8 cellular contexts compared by ENCODE assay signal in genomic region chr19:39031368-39032163, GRCh38.
DNase-seq lines count a peak whose midpoint lies in the region; ATAC-seq lines count a peak whose summit lies in the region.

No MANE protein-coding gene starts in this region.

- no peaks in the 10 kb centered on the region for H3K9me3 ChIP-seq in effector memory CD4-positive, alpha-beta T cell (ENCODE audit: control insufficient read depth, low read length)

- H3K4me1 ChIP-seq in effector memory CD4-positive, alpha-beta T cell (ENCODE audit: control insufficient read depth, insufficient read depth, low read length, poor library complexity, severe bottlenecking): peaks cover 10% of the 10 kb centered on the region

- no peaks in the 10 kb centered on the region for H3K27me3 ChIP-seq in effector memory CD4-positive, alpha-beta T cell (replicated peaks; ENCODE audit: control insufficient read depth, insufficient read depth, low read length, poor library complexity, severe bottlenecking)

- peaks cover 12% of the 10 kb centered on the region for H3K27me3 Mint-ChIP-seq in memory B cell

- peak overlapping the region; percentile 83 for H3K4me3 ChIP-seq in effector memory CD4-positive, alpha-beta T cell (ENCODE audit: insufficient read depth, low read depth, low read length, poor library complexity, severe bottlenecking)

- no peak overlapping the region for H3K27ac ChIP-seq in effector memory CD4-positive, alpha-beta T cell (ENCODE audit: insufficient read depth, low read length, poor library complexity, severe bottlenecking)

- H3K27ac Mint-ChIP-seq in memory B cell: no peak overlapping the region

- peaks cover 6% of the 10 kb centered on the region for H3K4me1 Mint-ChIP-seq in memory B cell

- H3K4me3 Mint-ChIP-seq in memory B cell: peak overlapping the region; percentile 83

- DNase-seq in DMS53 treated with DMSO at 0.1 percent for 48 hours (lab: John Stamatoyannopoulos, UW; ENCODE audit: unreplicated experiment) (peak; percentile 55), NCI-H82 (lab: John Stamatoyannopoulos, UW) (peak; percentile 100), memory B cell (ENCODE audit: low spot score in 2 of 2) (peak; percentile 32), amniotic stem cell (lab: John Stamatoyannopoulos, UW) (no peak)
- peak; percentile 56 to 69 (median 65) for DNase-seq in activated CD8-positive, alpha-beta memory T cell treated with anti-CD3 and anti-CD28 coated beads for 48 hours (ENCODE audit: low read depth in 2 of 3, low spot score in 2 of 3)
- peak; percentile 65 to 72 (median 68) for DNase-seq in effector memory CD4-positive, alpha-beta T cell
- DNase-seq in stimulated activated CD8-positive, alpha-beta memory T cell treated with anti-CD3 and anti-CD28 coated beads, Interleukin-12 subunit alpha, Interleukin-12 subunit beta, amount 100 ng/mL, for 1 hour (ENCODE audit: low read depth): peak; percentile 53

- ATAC-seq in HG03045 (IDR thresholded peaks at IDR 0.05; ENCODE audit: unreplicated experiment): peak; percentile 72
- ATAC-seq in memory B cell (ENCODE audit: low read depth): peak; percentile 72

- H3K36me3 Mint-ChIP-seq in memory B cell: peaks cover 2% of the 10 kb centered on the region

- H3K9me3 Mint-ChIP-seq in memory B cell: peaks cover 2% of the 10 kb centered on the region

- H3K36me3 ChIP-seq in effector memory CD4-positive, alpha-beta T cell (ENCODE audit: control insufficient read depth, insufficient read depth, low read length): no peaks in the 10 kb centered on the region
